ENCODE assay signal across 19 cellular contexts in genomic region chr2:174965551-174965950, GRCh38. TPM values are rescaled to one million over a fixed set of nuclear protein-coding genes. Genes with fewer than 3 reads are reported as not detected.
DNase-seq lines count a peak whose midpoint lies in the region; ATAC-seq, FAIRE-seq and TF ChIP-seq lines count a peak whose summit lies in the region.
"Had no signal": no experiment of that assay in that cellular context is flagged by ENCODE, and none has a peak within 500 bp of the region (broad histone marks: within the 10 kb centered on the region; RNA-seq: fewer than 3 reads in every experiment).

No MANE protein-coding gene starts in this region.

- peak in 1 of 2 experiments; percentile 60 for DNase-seq in SJCRH30
- no peak for DNase-seq in endothelial cell of umbilical vein (ENCODE audit: low read depth, low spot score)
- no peak for DNase-seq in osteocyte (ENCODE audit: extremely low spot score, unreplicated experiment)
- no peak for DNase-seq in stimulated activated CD4-positive, alpha-beta T cell treated with anti-CD3 and anti-CD28 coated beads, Interleukin-15, amount 100 ng/mL, for 24 hours
- no peak for DNase-seq in foreskin keratinocyte
- DNase-seq: activated CD4-positive, alpha-beta memory T cell treated with anti-CD3 and anti-CD28 coated beads for 36 hours; activated T-cell treated with anti-CD3 and anti-CD28 coated beads for 4 hours; Caco-2; cerebellar nuclear complex; EL; left cardiac atrium; SHP77 treated with DMSO at 0.1 percent for 48 hours; T-helper 2 cell; WERI-Rb-1 had no signal

- no TSS peak for BruUV-seq in endothelial cell of umbilical vein (replicated peaks; lab: Mats Ljungman, UMichigan)

- peaks cover 3% of the 10 kb centered on the region for H3K9me3 Mint-ChIP-seq in osteocyte (ENCODE audit: unreplicated experiment)
- H3K9me3 Mint-ChIP-seq: activated CD4-positive, alpha-beta memory T cell treated with anti-CD3 and anti-CD28 coated beads for 36 hours had no signal

- no peak for TF ChIP-seq CTCF in HEK293 (tag by site-specific recombination; IDR thresholded peaks at IDR 0.05)
- no peak for TF ChIP-seq CTCF in endothelial cell of umbilical vein (IDR thresholded peaks at IDR 0.05; ENCODE audit: extremely low read depth in 1 of 2, insufficient read depth in 1 of 2, low read depth in 1 of 2, low read length in 2 of 2)
- TF ChIP-seq CTCF in osteocyte (IDR thresholded peaks at IDR 0.05): no peak
- TF ChIP-seq CTCF in foreskin keratinocyte (conservative IDR thresholded peaks at IDR 0.05): no peak

- no peak overlapping the region for H3K27ac ChIP-seq in HEK293 (ENCODE audit: extremely low read depth, low read depth, low read length)
- peak overlapping the region; percentile 90 for H3K27ac ChIP-seq in SJCRH30
- peak overlapping the region; percentile 60 for H3K27ac ChIP-seq in endothelial cell of umbilical vein (ENCODE audit: insufficient read depth, low read depth, low read length)
- no peak overlapping the region for H3K27ac ChIP-seq in foreskin keratinocyte
- H3K27ac ChIP-seq: WERI-Rb-1 had no signal

- H3K4me1 ChIP-seq in HEK293 (ENCODE audit: control insufficient read depth, insufficient read depth, low read length) (peaks cover 17% of the 10 kb centered on the region), SJCRH30 (peaks cover 38% of the 10 kb centered on the region), endothelial cell of umbilical vein (ENCODE audit: control insufficient read depth, extremely low read depth, insufficient read depth, low read length) (peaks cover 13% of the 10 kb centered on the region), foreskin keratinocyte (no peaks in the 10 kb centered on the region)
- H3K4me1 ChIP-seq: Caco-2 had no signal

- no peak overlapping the region for H2AFZ ChIP-seq in endothelial cell of umbilical vein (ENCODE audit: low read depth, low read length)

- H3K9ac ChIP-seq in endothelial cell of umbilical vein (replicated peaks; ENCODE audit: extremely low read depth, insufficient read depth, low read length): no peak overlapping the region

- TF ChIP-seq POLR2A in endothelial cell of umbilical vein (IDR thresholded peaks at IDR 0.05; ENCODE audit: low read depth, low read length): no peak

- intact Hi-C loops in endothelial cell of umbilical vein (cut with micrococcal nuclease): no loop called here

- H3K9me3 ChIP-seq in HEK293 (ENCODE audit: control insufficient read depth, insufficient read depth, low read depth, low read length): no peaks in the 10 kb centered on the region
- no peaks in the 10 kb centered on the region for H3K9me3 ChIP-seq in SJCRH30 (replicated peaks)
- no peaks in the 10 kb centered on the region for H3K9me3 ChIP-seq in endothelial cell of umbilical vein (replicated peaks; ENCODE audit: control insufficient read depth, insufficient read depth, low read length)
- H3K9me3 ChIP-seq: Caco-2 had no signal

- CTCF ChIA-PET in HEK293 (lab: Yijun Ruan, JAX): no interaction called here
- CTCF ChIA-PET in endothelial cell of umbilical vein (lab: Charles Lee): interaction anchor here (1.2 to 1.6 kb wide), 2 partner anchors 19 to 193 kb away, joined by 3 to 7 read pairs; no protein-coding TSS in a partner anchor

- peak overlapping the region; percentile 63 for H3K4me2 ChIP-seq in endothelial cell of umbilical vein (ENCODE audit: insufficient read depth, low read length)

- H3K36me3 Mint-ChIP-seq in osteocyte (ENCODE audit: unreplicated experiment): peaks cover 3% of the 10 kb centered on the region
- H3K36me3 Mint-ChIP-seq: activated CD4-positive, alpha-beta memory T cell treated with anti-CD3 and anti-CD28 coated beads for 36 hours had no signal

- dilution Hi-C loops in endothelial cell of umbilical vein (cut with MboI; ENCODE audit: extremely low pct_ligation_motif_present, low sequenced_read_pairs): no loop called here

- H3K9me1 ChIP-seq in endothelial cell of umbilical vein (replicated peaks; ENCODE audit: control insufficient read depth, extremely low read depth, insufficient read depth, low read length): no peaks in the 10 kb centered on the region

- H3K79me2 ChIP-seq in endothelial cell of umbilical vein (ENCODE audit: control insufficient read depth, insufficient read depth, low read length): peaks cover 7% of the 10 kb centered on the region

- H3K36me3 ChIP-seq in HEK293 (ENCODE audit: control insufficient read depth in 2 of 2, insufficient read depth in 1 of 2, low read length in 2 of 2): no peaks in the 10 kb centered on the region
- H3K36me3 ChIP-seq in SJCRH30: no peaks in the 10 kb centered on the region
- no peaks in the 10 kb centered on the region for H3K36me3 ChIP-seq in endothelial cell of umbilical vein (ENCODE audit: control insufficient read depth in 2 of 2, extremely low read depth in 1 of 2, insufficient read depth in 2 of 2, low read length in 2 of 2)
- H3K36me3 ChIP-seq: WERI-Rb-1 had no signal

- H3K27ac Mint-ChIP-seq in osteocyte (ENCODE audit: unreplicated experiment): peak overlapping the region; percentile 87
- H3K27ac Mint-ChIP-seq: activated CD4-positive, alpha-beta memory T cell treated with anti-CD3 and anti-CD28 coated beads for 36 hours; IgD-negative memory B cell; stimulated activated memory B cell treated with anti-CD40 and anti-IgM and Interleukin-4, amounts not matched to agents 10 μg/mL and 1 μg/mL and 100 μg/mL, for 72 hours had no signal

- no peak overlapping the region for H3K4me3 Mint-ChIP-seq in osteocyte (ENCODE audit: unreplicated experiment)
- H3K4me3 Mint-ChIP-seq: activated CD4-positive, alpha-beta memory T cell treated with anti-CD3 and anti-CD28 coated beads for 36 hours; IgD-negative memory B cell; stimulated activated memory B cell treated with anti-CD40 and anti-IgM and Interleukin-4, amounts not matched to agents 10 μg/mL and 1 μg/mL and 100 μg/mL, for 72 hours had no signal

- no peak overlapping the region for H3K4me3 ChIP-seq in HEK293 (ENCODE audit: low read depth, low read length)
- peak overlapping the region; percentile 5; the same call in 1 of the 2 replicates for H3K4me3 ChIP-seq in SJCRH30
- no peak overlapping the region for H3K4me3 ChIP-seq in endothelial cell of umbilical vein (replicated peaks in 1 of 3; ENCODE audit: insufficient read depth in 1 of 3, low read depth in 1 of 3, low read length in 3 of 3)

- no peak for ATAC-seq in GM21367 (IDR thresholded peaks at IDR 0.05; ENCODE audit: unreplicated experiment)
- no peak for ATAC-seq in foreskin keratinocyte
- ATAC-seq: left cardiac atrium; stimulated activated memory B cell treated with anti-CD40 and anti-IgM and Interleukin-4, amounts not matched to agents 10 μg/mL and 1 μg/mL and 100 μg/mL, for 72 hours had no signal

- H3K27me3 ChIP-seq in SJCRH30: no peaks in the 10 kb centered on the region
- H3K27me3 ChIP-seq in endothelial cell of umbilical vein (ENCODE audit: control insufficient read depth in 2 of 2, insufficient read depth in 2 of 2, low read length in 2 of 2): no peaks in the 10 kb centered on the region
- H3K27me3 ChIP-seq in foreskin keratinocyte: no peaks in the 10 kb centered on the region

- H3K4me1 Mint-ChIP-seq in osteocyte (ENCODE audit: unreplicated experiment): peaks cover 43% of the 10 kb centered on the region
- H3K4me1 Mint-ChIP-seq: stimulated activated memory B cell treated with anti-CD40 and anti-IgM and Interleukin-4, amounts not matched to agents 10 μg/mL and 1 μg/mL and 100 μg/mL, for 72 hours had no signal

- no peaks in the 10 kb centered on the region for H3K27me3 Mint-ChIP-seq in osteocyte (ENCODE audit: unreplicated experiment)

- H4K20me1 ChIP-seq in endothelial cell of umbilical vein (replicated peaks; ENCODE audit: control insufficient read depth, extremely low read depth, insufficient read depth, low read length): no peaks in the 10 kb centered on the region

- POLR2A ChIA-PET in HEK293 (lab: Yijun Ruan, JAX) (no interaction called here), endothelial cell of umbilical vein (lab: Charles Lee) (no interaction called here)

- no peak for FAIRE-seq in endothelial cell of umbilical vein (lab: Jason Lieb, UNC)
- FAIRE-seq: GM18507 had no signal

TF ChIP-seq in HEK293, 187 proteins besides CTCF, POLR2A, EP300 and RAD21 (continues in another document):
- no peak for TF ChIP-seq ZNF510 (tag by site-specific recombination; IDR thresholded peaks at IDR 0.05; ENCODE audit: insufficient replicate concordance)
- no peak for TF ChIP-seq ZNF114 (tag by site-specific recombination; IDR thresholded peaks at IDR 0.05)
- peak; percentile 77 for TF ChIP-seq SCRT2 (tag by site-specific recombination; IDR thresholded peaks at IDR 0.05)
- TF ChIP-seq GLI4 (tag by site-specific recombination; IDR thresholded peaks at IDR 0.05): no peak
- TF ChIP-seq SCRT1 (tag by site-specific recombination; IDR thresholded peaks at IDR 0.05; ENCODE audit: borderline replicate concordance): 0 out of 2 replicates have a peak, but pooled peaks have one; percentile 16

TF ChIP-seq in endothelial cell of umbilical vein, 7 proteins besides CTCF, POLR2A, EP300 and RAD21:
- no peak for TF ChIP-seq FOS (IDR thresholded peaks at IDR 0.05; ENCODE audit: borderline replicate concordance, insufficient read depth, low read length)

RNA-seq across cellular contexts. Expression of gene CHN1, which starts 39.6 kb away (rescaled TPM):
- 66.2 and 71.8 TPM in 2 replicates for total RNA-seq in SJCRH30 (2014; rRNA removed; shearing (Covaris generic))
- total RNA-seq in endothelial cell of umbilical vein (23.3 and 29.0 TPM in 2 replicates), osteocyte (22.3 and 23.7 TPM in 2 replicates), foreskin keratinocyte (0.42 and 0.75 TPM in 2 replicates)
- polyA plus RNA-seq in endothelial cell of umbilical vein (20.1 and 24.9 TPM in 2 replicates), foreskin keratinocyte (0.47 and 0.48 TPM in 2 replicates)
- polyA plus RNA-seq in endothelial cell of umbilical vein (2011; cell fraction: cytosol; rRNA removed): 34.0 and 35.0 TPM in 2 replicates
- 37.7 and 42.8 TPM in 2 replicates for polyA plus RNA-seq in endothelial cell of umbilical vein (2011; cell fraction: nucleus; rRNA removed)
- polyA plus RNA-seq in endothelial cell of umbilical vein (2012): 16.1 and 30.5 TPM in 2 replicates
- polyA minus RNA-seq in endothelial cell of umbilical vein: 46.2 and 58.7 TPM in 2 replicates
- 11.6 TPM for polyA minus RNA-seq in endothelial cell of umbilical vein (2011; cell fraction: cytosol; rRNA and poly(A)+ RNA removed)
- polyA minus RNA-seq in endothelial cell of umbilical vein (2011; cell fraction: nucleus; rRNA and poly(A)+ RNA removed): 59.2 and 73.1 TPM in 2 replicates
- polyA plus RNA-seq: IgD-negative memory B cell had no signal

Comparison
In these comparisons a context has a peak if more than half of its experiments do, and no peak if none do; other contexts are left out.
1. H3K27ac ChIP-seq: peak in SJCRH30 (single experiment) and endothelial cell of umbilical vein (single experiment); none in HEK293 (single experiment) and foreskin keratinocyte (single experiment).
2. RNA of gene CHN1, which starts 39.6 kb away (total RNA-seq): 66.2 to 71.8 TPM in SJCRH30, 23.3 to 29.0 TPM in endothelial cell of umbilical vein and 22.3 to 23.7 TPM in osteocyte; 0.42 to 0.75 TPM in foreskin keratinocyte; every median in the first group is over 10 times any median in the second.